8 cellular contexts compared by ENCODE assay signal in genomic region chr7:131544449-131545425, GRCh38. TPM values are rescaled to one million over a fixed set of nuclear protein-coding genes. Genes with fewer than 3 reads are reported as not detected.
DNase-seq lines count a peak whose midpoint lies in the region; ATAC-seq, FAIRE-seq and TF ChIP-seq lines count a peak whose summit lies in the region.

No MANE protein-coding gene starts in this region.

- H3K27me3 ChIP-seq in K562 (ENCODE audit: control insufficient read depth in 2 of 2, insufficient read depth in 2 of 2, low read length in 2 of 2): peaks cover 28 to 67% of the 10 kb centered on the region in 2 experiments
- no peaks in the 10 kb centered on the region for H3K27me3 ChIP-seq in Peyer's patch

- no TSS peak for BruUV-seq in K562 (replicated peaks; lab: Mats Ljungman, UMichigan)

- WGBS in K562 (ENCODE audit: insufficient coverage, low coverage, missing lambda C conversion rate): 13% methylated on average over 17 of the region's 18 CpGs

- POLR2A ChIA-PET in K562 (lab: Yijun Ruan, JAX): interaction anchor here (0.6 to 1.2 kb wide), 3 partner anchors 11 to 113 kb away, joined by 3 to 4 read pairs (median 3); no protein-coding TSS in a partner anchor

- H3K9me3 Mint-ChIP-seq in nephron: no peaks in the 10 kb centered on the region
- H3K9me3 Mint-ChIP-seq in CD14-positive monocyte: peaks cover 0 to 7% (median 0%) of the 10 kb centered on the region in 7 donors

- TF ChIP-seq POLR2A in K562 (conservative IDR thresholded peaks at IDR 0.05) (no peak), Peyer's patch (IDR thresholded peaks at IDR 0.05) (no peak)

- H3K4me3 ChIP-seq in K562: no peak overlapping the region
- no peak overlapping the region for H3K4me3 ChIP-seq in Peyer's patch

- H3K4me2 ChIP-seq in K562 (ENCODE audit: insufficient read depth, low read length): peak overlapping the region; percentile 2; the same call in 1 of the 2 replicates

- FAIRE-seq in K562 (lab: Jason Lieb, UNC): peak; percentile 84

- peak overlapping the region in 1 of 2 experiments; percentile 73; a peak in 2 of 4 replicates for H3K9ac ChIP-seq in K562 (ENCODE audit: insufficient read depth in 1 of 2, low read depth in 2 of 2, low read length in 2 of 2)

- H3K36me3 ChIP-seq in K562 (ENCODE audit: control insufficient read depth, insufficient read depth, low read length) (no peaks in the 10 kb centered on the region), Peyer's patch (no peaks in the 10 kb centered on the region)

- peaks cover 6% of the 10 kb centered on the region; the same call in 1 of the 2 replicates for H4K20me1 ChIP-seq in K562 (replicated peaks; ENCODE audit: control insufficient read depth, insufficient read depth, low read length)

- H3K9me3 ChIP-seq in K562 (replicated peaks; ENCODE audit: control insufficient read depth, insufficient read depth, low read depth, low read length) (no peaks in the 10 kb centered on the region), Peyer's patch (no peaks in the 10 kb centered on the region)

- H3K36me3 Mint-ChIP-seq in nephron (ENCODE audit: low read depth): peaks cover 9% of the 10 kb centered on the region
- no peaks in the 10 kb centered on the region for H3K36me3 Mint-ChIP-seq in CD14-positive monocyte

- H3K27ac Mint-ChIP-seq in nephron (peak overlapping the region in 2 of 3 experiments; percentile 45 to 48), CD14-positive monocyte (peak overlapping the region in 2 of 7 donors; percentile 21 to 37)

- DNase-seq in Daoy (ENCODE audit: low read depth) (peak; percentile 84), LHCN-M2 (ENCODE audit: low read depth) (peak; percentile 64), K562 (ENCODE audit: extremely low read depth in 1 of 4, low spot score in 3 of 4) (peak; percentile 49 to 72 (median 60)), Peyer's patch (no peak), CD14-positive monocyte (ENCODE audit: low spot score) (no peak), dedifferentiated amniotic fluid mesenchymal stem cell (ENCODE audit: extremely low spot score) (no peak)

- TF ChIP-seq EP300 in K562 (IDR thresholded peaks at IDR 0.05; ENCODE audit: low read length): 0 out of 2 replicates have a peak, but pooled peaks have one; percentile 7

- H3K4me1 ChIP-seq in K562 (replicated peaks in 1 of 2; ENCODE audit: control insufficient read depth in 2 of 2, insufficient read depth in 2 of 2, low read length in 2 of 2) (peaks cover 3 to 5% of the 10 kb centered on the region in 2 experiments; a peak in 2 of 5 replicates), Peyer's patch (no peaks in the 10 kb centered on the region)

- peak overlapping the region in 2 of 3 experiments; percentile 72 to 76 for H3K4me3 Mint-ChIP-seq in nephron
- H3K4me3 Mint-ChIP-seq in CD14-positive monocyte: no peak overlapping the region

- H3K9me1 ChIP-seq in K562 (ENCODE audit: control insufficient read depth, insufficient read depth, low read length): no peaks in the 10 kb centered on the region

- peak overlapping the region; percentile 41 for H2AFZ ChIP-seq in K562 (ENCODE audit: low read depth, low read length)

- H3K79me2 ChIP-seq in K562 (ENCODE audit: control insufficient read depth, insufficient read depth, low read length): no peaks in the 10 kb centered on the region

- peak; percentile 79 for ATAC-seq in K562
- no peak for ATAC-seq in HG03565 (IDR thresholded peaks at IDR 0.05; ENCODE audit: unreplicated experiment)

- no peaks in the 10 kb centered on the region for H3K27me3 Mint-ChIP-seq in nephron (ENCODE audit: low read depth)
- H3K27me3 Mint-ChIP-seq in CD14-positive monocyte (ENCODE audit: low read depth in 3 of 3): peaks cover 0 to 7% (median 2%) of the 10 kb centered on the region in 3 donors

- TF ChIP-seq RAD21 in K562 (CRISPR knock-in tag; conservative IDR thresholded peaks at IDR 0.05 in 1 of 2, IDR thresholded peaks at IDR 0.05 in 1 of 2): peak; percentile 93 to 95

- intact Hi-C loops in K562 (cut with micrococcal nuclease) (loop anchor here (1.0 to 5.0 kb wide), 2 partner anchors 93 to 110 kb away; no protein-coding TSS in a partner anchor), CD14-positive monocyte (cut with micrococcal nuclease) (no loop called here)

- CTCF ChIA-PET in K562 (lab: Yijun Ruan, JAX; ENCODE audit: low intra/inter-chr PET ratio): interaction anchor here (0.6 to 5.5 kb wide), 2 partner anchors 111 to 887 kb away, joined by 3 to 85 read pairs; no protein-coding TSS in a partner anchor

- TF ChIP-seq CTCF in K562 (IDR thresholded peaks at IDR 0.05 in 2 of 3, conservative IDR thresholded peaks at IDR 0.05 in 1 of 3; ENCODE audit: insufficient read depth in 2 of 3, low read depth in 1 of 3, low read length in 3 of 3) (peak; percentile 84 to 99 (median 99)), nephron (IDR thresholded peaks at IDR 0.05; ENCODE audit: unreplicated experiment in 3 of 3) (no peak), Peyer's patch (IDR thresholded peaks at IDR 0.05) (no peak), CD14-positive monocyte (IDR thresholded peaks at IDR 0.05) (no peak)

- in situ Hi-C loops in K562 (cut with MboI): loop anchor here (5.0 kb wide), 1 partner anchor 113 kb away; no protein-coding TSS in a partner anchor

- H3K4me1 Mint-ChIP-seq in nephron (peaks cover 28% of the 10 kb centered on the region), CD14-positive monocyte (peaks cover 8% of the 10 kb centered on the region)

- H3K27ac ChIP-seq in K562 (ENCODE audit: extremely low read depth, low read depth, low read length) (no peak overlapping the region), Peyer's patch (peak overlapping the region in 1 of 4 donors; percentile 35)

TF ChIP-seq in K562, 482 proteins besides CTCF, POLR2A, EP300 and RAD21 (continues in another document):
- TF ChIP-seq USF2 (CRISPR knock-in tag; IDR thresholded peaks at IDR 0.05) (no peak), ZMIZ1 (IDR thresholded peaks at IDR 0.05; ENCODE audit: low read depth in 2 of 2, low read length in 2 of 2) (0 out of 4 replicates have a peak, but pooled peaks of 1 of the 2 experiments have one; percentile 25)

RNA-seq across cellular contexts. Expression of gene PODXL, which starts 11.7 kb away (rescaled TPM):
- 27.1 and 27.8 TPM in 2 replicates for total RNA-seq in Daoy (2014; rRNA removed; shearing (Covaris generic))
- total RNA-seq in LHCN-M2 (2014; rRNA removed): 2.2 and 3.1 TPM in 2 replicates
- polyA plus RNA-seq in LHCN-M2 (2012): 21.8 TPM
- 0.26 and 0.39 TPM in 2 replicates for total RNA-seq in K562 (2011; cell fraction: chromatin; rRNA removed; ENCODE audit: low replicate concordance)
- 0.50 and 0.79 TPM in 2 replicates for total RNA-seq in K562 (2011; cell fraction: nucleolus; rRNA removed)
- 0.37 and 0.76 TPM in 2 replicates for total RNA-seq in K562 (2011; cell fraction: nucleoplasm; rRNA removed)
- total RNA-seq in K562 (2014; rRNA removed): 0.05 and 0.16 TPM in 2 replicates
- 0.07 and 0.10 TPM in 2 replicates for total RNA-seq in K562 (2014; rRNA removed; fragmentation: Illumina TruSeq; extraction: Trizol)
- 0.15 and 0.18 TPM in 2 replicates for total RNA-seq in K562 (2015; rRNA removed; fragmentation: Illumina TruSeq; extraction: Trizol)
- 0.51 and 0.67 TPM in 2 replicates for total RNA-seq in K562 (2021)
- polyA plus RNA-seq in K562 (2011; rRNA removed): 0.07 and 0.24 TPM in 2 replicates
- polyA plus RNA-seq in K562 (2011; cell fraction: cytosol; rRNA removed): 0.10 and 0.16 TPM in 2 replicates
- 0.38 and 0.45 TPM in 2 replicates for polyA plus RNA-seq in K562 (2011; cell fraction: nucleus; rRNA removed)
- polyA plus RNA-seq in K562 (2012): 0.17 and 0.22 TPM in 2 replicates
- polyA plus RNA-seq in K562 (2014; fragmentation: Illumina TruSeq; extraction: Trizol): 0.07 and 0.21 TPM in 2 replicates
- polyA plus RNA-seq in K562 (2014; fragmentation: Nextera tagmentation; extraction: Ambion mirVana): under 1 TPM; 0.01 to 0.03 TPM
- polyA plus RNA-seq in K562 (2014; rRNA removed): 0.03 and 0.73 TPM in 2 replicates
- polyA minus RNA-seq in K562 (2011; rRNA and poly(A)+ RNA removed): 0.24 and 0.39 TPM in 2 replicates
- polyA minus RNA-seq in K562 (2011; cell fraction: cytosol; rRNA and poly(A)+ RNA removed): 1.8 and 2.1 TPM in 2 replicates
- polyA minus RNA-seq in K562 (2011; cell fraction: nucleus; rRNA and poly(A)+ RNA removed): 0.54 and 0.56 TPM in 2 replicates
- 10 to 100 TPM in 3 of 4 donors, 1 to 10 TPM in 1; 7.5 to 40.4 (median 15.2) TPM for total RNA-seq in Peyer's patch
- polyA plus RNA-seq in CD14-positive monocyte: under 1 TPM in 1 of 2 donors, not detected in 1; 0.20 TPM

Comparison
In these comparisons a context has a peak if more than half of its experiments do, and no peak if none do; other contexts are left out.
1. DNase-seq: peak in Daoy (single experiment), LHCN-M2 (single experiment) and K562 (4 of 4); none in Peyer's patch (0 of 3), CD14-positive monocyte (single experiment) and dedifferentiated amniotic fluid mesenchymal stem cell (single experiment).
2. CTCF ChIP-seq: peak in K562 (3 of 3); none in nephron (0 of 3), Peyer's patch (0 of 6) and CD14-positive monocyte (single experiment).
3. H3K4me3 Mint-ChIP-seq: peak in nephron (2 of 3); none in CD14-positive monocyte (0 of 2).